1 cellular context compared by ENCODE assay signal in genomic region chr2:61537590-61538178, GRCh38.
TF ChIP-seq lines count a peak whose summit lies in the region.

No MANE protein-coding gene starts in this region.

TF ChIP-seq in HepG2, 621 proteins besides CTCF, POLR2A, EP300 and RAD21 (continued from another document):
- TF ChIP-seq ZNF646 (CRISPR knock-in tag; IDR thresholded peaks at IDR 0.05): peak; percentile 53
- TF ChIP-seq EEA1 (CRISPR knock-in tag; IDR thresholded peaks at IDR 0.05; ENCODE audit: borderline replicate concordance): peak; percentile 60; the same call in 1 of the 2 replicates
- no peak for TF ChIP-seq SMARCC2 (IDR thresholded peaks at IDR 0.05)
- no peak for TF ChIP-seq HNRNPUL1 (IDR thresholded peaks at IDR 0.05; ENCODE audit: low read depth, low read length)
- TF ChIP-seq ZNF205 (CRISPR knock-in tag; IDR thresholded peaks at IDR 0.05): no peak
- TF ChIP-seq CCDC6 (CRISPR knock-in tag; IDR thresholded peaks at IDR 0.05): no peak
- TF ChIP-seq ZNF609 (CRISPR knock-in tag; IDR thresholded peaks at IDR 0.05; ENCODE audit: borderline replicate concordance): no peak
- TF ChIP-seq SRF (IDR thresholded peaks at IDR 0.05; ENCODE audit: low read depth, low read length): no peak
- no peak for TF ChIP-seq ZNF598 (CRISPR knock-in tag; IDR thresholded peaks at IDR 0.05; ENCODE audit: borderline replicate concordance)
- no peak for TF ChIP-seq ZNF788 (CRISPR knock-in tag; IDR thresholded peaks at IDR 0.05; ENCODE audit: borderline replicate concordance)
- no peak for TF ChIP-seq ELF1 (CRISPR knock-in tag; IDR thresholded peaks at IDR 0.05)
- TF ChIP-seq ZSCAN21 (CRISPR knock-in tag; IDR thresholded peaks at IDR 0.05; ENCODE audit: borderline replicate concordance): no peak
- no peak for TF ChIP-seq TP53 (CRISPR knock-in tag; conservative IDR thresholded peaks at IDR 0.05)
- no peak for TF ChIP-seq MNT (IDR thresholded peaks at IDR 0.05)
- TF ChIP-seq ZNF337 (CRISPR knock-in tag; IDR thresholded peaks at IDR 0.05; ENCODE audit: borderline replicate concordance, low read depth): no peak
- peak; percentile 15 for TF ChIP-seq ZNF790 (CRISPR knock-in tag; IDR thresholded peaks at IDR 0.05; ENCODE audit: borderline replicate concordance)
- no peak for TF ChIP-seq KLF6 (CRISPR knock-in tag; IDR thresholded peaks at IDR 0.05)
- TF ChIP-seq PTBP1 (IDR thresholded peaks at IDR 0.05; ENCODE audit: low read depth, low read length, poor library complexity, severe bottlenecking): peak; percentile 10
